In the genomic region with DNA sequence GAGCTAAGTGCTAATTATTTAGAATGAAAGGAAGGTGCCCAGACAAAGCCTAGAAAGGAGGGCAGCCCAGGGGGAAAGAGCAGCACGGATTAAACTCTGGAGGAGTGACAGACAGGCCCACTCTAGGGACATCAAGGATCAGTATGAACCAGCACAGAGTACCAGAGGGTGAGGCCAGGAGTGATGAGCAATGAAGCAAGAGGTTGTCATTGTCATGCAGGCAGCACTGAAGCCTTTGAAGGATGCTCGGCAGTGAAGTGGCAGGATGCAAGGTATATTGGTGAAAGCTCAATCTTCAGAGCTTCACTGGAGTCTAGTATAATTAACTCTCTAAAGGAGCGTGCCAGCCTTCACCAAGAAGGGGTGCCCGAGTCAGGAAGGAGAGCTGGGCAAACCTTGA, we compare ENCODE assay signal across 27 cellular contexts.
"Had no signal": no experiment of that assay in that cellular context is flagged by ENCODE, and none has a peak within 500 bp of the region (broad histone marks: within the 10 kb centered on the region; RNA-seq: fewer than 3 reads in every experiment).

No MANE protein-coding gene starts in this region.

- DNase-seq: activated CD4-positive, alpha-beta T cell treated with anti-CD3 and anti-CD28 coated beads for 36 hours; activated CD4-positive, CD25-positive, alpha-beta regulatory T cell; activated naive CD4-positive, alpha-beta T cell; activated T-cell treated with anti-CD3 and anti-CD28 coated beads, Interleukin-2, amount 50 U/mL, for 4 hours; adrenal gland; aorta; body of pancreas; dermis blood vessel endothelial cell; effector CD4-positive, alpha-beta T cell; esophagus squamous epithelium; foreskin melanocyte; heart right ventricle; left ventricle myocardium inferior; naive B cell; nucleus accumbens; psoas muscle; sigmoid colon; small intestine; stimulated activated CD4-positive, alpha-beta T cell treated with anti-CD3 and anti-CD28 coated beads, Interleukin-4, amount 100 ng/mL, for 4 hours; stimulated activated CD8-positive, alpha-beta memory T cell treated with anti-CD3 and anti-CD28 coated beads, Interleukin-4, amount 100 ng/mL, for 48 hours; stimulated activated naive B cell treated with anti-CD40 and anti-IgM and Interleukin-4, amounts not matched to agents 10 μg/mL and 1 μg/mL and 100 μg/mL, for 72 hours had no signal

- H3K4me1 Mint-ChIP-seq: mesothelial cell of epicardium, neural crest cell had no signal

- H3K4me3 ChIP-seq: adrenal gland, body of pancreas, esophagus squamous epithelium, heart right ventricle, left ventricle myocardium inferior, psoas muscle, sigmoid colon, suprapubic skin, tibial nerve had no signal

- H3K27ac Mint-ChIP-seq: activated CD4-positive, alpha-beta T cell treated with anti-CD3 and anti-CD28 coated beads for 36 hours; activated naive CD4-positive, alpha-beta T cell treated with anti-CD3 and anti-CD28 coated beads, Interleukin-2, amount 50 U/mL, for 72 hours; mesothelial cell of epicardium; stimulated activated naive B cell treated with anti-CD40 and anti-IgM and Interleukin-4, amounts not matched to agents 10 μg/mL and 1 μg/mL and 100 μg/mL, for 72 hours had no signal

- H3K36me3 Mint-ChIP-seq: activated naive CD4-positive, alpha-beta T cell treated with anti-CD3 and anti-CD28 coated beads, Interleukin-2, amount 50 U/mL, for 72 hours; naive B cell had no signal

- ATAC-seq: activated CD4-positive, alpha-beta T cell treated with anti-CD3 and anti-CD28 coated beads for 36 hours; activated naive CD4-positive, alpha-beta T cell treated with anti-CD3 and anti-CD28 coated beads, Interleukin-2, amount 50 U/mL, for 72 hours; activated T-cell treated with anti-CD3 and anti-CD28 coated beads, Interleukin-2, amount 50 U/mL, for 4 hours; body of pancreas; heart right ventricle; psoas muscle; stimulated activated naive B cell treated with anti-CD40 and anti-IgM and Interleukin-4, amounts not matched to agents 10 μg/mL and 1 μg/mL and 100 μg/mL, for 72 hours had no signal

- H3K79me2 ChIP-seq: parathyroid adenoma had no signal

- H3K27me3 Mint-ChIP-seq: naive B cell had no signal

- H3K27ac ChIP-seq: adrenal gland, body of pancreas, esophagus squamous epithelium, heart right ventricle, left ventricle myocardium inferior, parathyroid adenoma, psoas muscle, sigmoid colon, suprapubic skin, tibial nerve had no signal

- H3K27me3 ChIP-seq: adrenal gland, body of pancreas, esophagus squamous epithelium, sigmoid colon, suprapubic skin, tibial nerve had no signal

- H3K36me3 ChIP-seq: adrenal gland, esophagus squamous epithelium, heart right ventricle, left ventricle myocardium inferior, sigmoid colon, suprapubic skin, tibial nerve had no signal

- H3K4me1 ChIP-seq: adrenal gland, body of pancreas, esophagus squamous epithelium, left ventricle myocardium inferior, parathyroid adenoma, psoas muscle, sigmoid colon, suprapubic skin, tibial nerve had no signal

- H3K4me3 Mint-ChIP-seq: activated CD4-positive, alpha-beta T cell treated with anti-CD3 and anti-CD28 coated beads for 36 hours; activated T-cell treated with anti-CD3 and anti-CD28 coated beads, Interleukin-2, amount 50 U/mL, for 4 hours; mesothelial cell of epicardium; naive B cell; neural crest cell; stimulated activated naive B cell treated with anti-CD40 and anti-IgM and Interleukin-4, amounts not matched to agents 10 μg/mL and 1 μg/mL and 100 μg/mL, for 72 hours had no signal

- H3K9ac ChIP-seq: parathyroid adenoma had no signal

- H2AFZ ChIP-seq: parathyroid adenoma had no signal

- H3K9me3 ChIP-seq: body of pancreas, esophagus squamous epithelium, psoas muscle, sigmoid colon, suprapubic skin, tibial nerve had no signal
